In the genomic region with DNA sequence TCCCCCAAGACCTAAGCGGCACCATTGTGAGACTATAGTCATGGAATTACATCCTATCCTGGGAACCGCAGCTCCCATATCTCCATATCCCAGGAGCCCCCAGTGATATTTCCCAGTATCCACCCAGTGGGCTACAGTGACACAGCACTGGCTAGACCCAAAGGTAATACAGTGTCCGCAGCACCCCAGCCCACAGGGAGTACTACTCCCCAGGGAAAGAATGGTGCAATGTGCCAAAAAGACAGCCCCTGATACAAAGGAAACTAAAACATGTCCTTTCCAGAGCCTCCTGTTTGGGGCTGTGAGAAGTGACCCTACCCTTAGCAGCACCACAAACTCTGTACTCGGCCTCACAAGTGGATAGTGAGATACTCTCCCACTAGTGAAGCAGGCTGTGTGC, we compare ENCODE assay signal across 1 cellular context.
TF ChIP-seq lines count a peak whose summit lies in the region.

No MANE protein-coding gene starts in this region.

TF ChIP-seq in IMR-90, 13 proteins besides CTCF, POLR2A, EP300 and RAD21:
- TF ChIP-seq BHLHE40 (IDR thresholded peaks at IDR 0.05; ENCODE audit: low read depth, low read length) (no peak), RCOR1 (IDR thresholded peaks at IDR 0.05; ENCODE audit: insufficient replicate concordance, low read length) (no peak), CHD1 (IDR thresholded peaks at IDR 0.05; ENCODE audit: low read depth, low read length) (no peak), MAFK (IDR thresholded peaks at IDR 0.05; ENCODE audit: low read depth, low read length) (no peak), MXI1 (IDR thresholded peaks at IDR 0.05; ENCODE audit: borderline replicate concordance, low read depth, low read length) (no peak), CEBPB (IDR thresholded peaks at IDR 0.05; ENCODE audit: low read depth, low read length) (no peak), ELK1 (IDR thresholded peaks at IDR 0.05; ENCODE audit: borderline replicate concordance, low read depth, low read length) (no peak), NFE2L2 (IDR thresholded peaks at IDR 0.05; ENCODE audit: low read depth, low read length) (no peak)
- TF ChIP-seq, protein P1, sequence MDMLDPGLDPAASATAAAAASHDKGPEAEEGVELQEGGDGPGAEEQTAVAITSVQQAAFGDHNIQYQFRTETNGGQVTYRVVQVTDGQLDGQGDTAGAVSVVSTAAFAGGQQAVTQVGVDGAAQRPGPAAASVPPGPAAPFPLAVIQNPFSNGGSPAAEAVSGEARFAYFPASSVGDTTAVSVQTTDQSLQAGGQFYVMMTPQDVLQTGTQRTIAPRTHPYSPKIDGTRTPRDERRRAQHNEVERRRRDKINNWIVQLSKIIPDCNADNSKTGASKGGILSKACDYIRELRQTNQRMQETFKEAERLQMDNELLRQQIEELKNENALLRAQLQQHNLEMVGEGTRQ (IDR thresholded peaks at IDR 0.05; ENCODE audit: low read depth, low read length), result no peak
